37 cellular contexts compared by ENCODE assay signal in genomic region chr7:138857728-138858127, GRCh38. TPM values are rescaled to one million over a fixed set of nuclear protein-coding genes. Genes with fewer than 3 reads are reported as not detected.
"Had no signal": no experiment of that assay in that cellular context is flagged by ENCODE, and none has a peak within 500 bp of the region (broad histone marks: within the 10 kb centered on the region; RNA-seq: fewer than 3 reads in every experiment).

No MANE protein-coding gene starts in this region.

- H3K9me3 ChIP-seq: adrenal gland, ascending aorta, breast epithelium had no signal

- H3K4me1 ChIP-seq: adrenal gland, ascending aorta, body of pancreas, breast epithelium had no signal

- FAIRE-seq: astrocyte, bronchial epithelial cell had no signal

- DNase-seq: activated effector memory CD4-positive, alpha-beta T cell treated with anti-CD3 and anti-CD28 coated beads, Interleukin-2, amount 50 U/mL, for 16 hours; activated effector memory CD4-positive, alpha-beta T cell treated with Interleukin-2 at 50 U/mL for 16 hours; activated gamma-delta T cell; activated gamma-delta T cell treated with Interleukin-2 at 50 U/mL for 16 hours; activated naive CD4-positive, alpha-beta T cell; activated naive CD4-positive, alpha-beta T cell treated with anti-CD3 and anti-CD28 coated beads for 36 hours; activated naive CD4-positive, alpha-beta T cell treated with anti-CD3 and anti-CD28 coated beads, Interleukin-2, amount 10 ng/mL, durations not matched to agents 7 days and 5 days; activated naive CD4-positive, alpha-beta T cell treated with anti-CD3 and anti-CD28 coated beads, Interleukin-2, amount 50 U/mL, for 16 hours; activated naive CD4-positive, alpha-beta T cell treated with Interleukin-2 at 50 U/mL for 16 hours; activated naive CD8-positive, alpha-beta T cell treated with anti-CD3 and anti-CD28 coated beads for 36 hours; activated naive CD8-positive, alpha-beta T cell treated with anti-CD3 and anti-CD28 coated beads, Interleukin-2, amount 10 ng/mL, durations not matched to agents 7 days and 5 days; activated naive CD8-positive, alpha-beta T cell treated with anti-CD3 and anti-CD28 coated beads, Interleukin-2, amount 50 U/mL, for 24 hours; activated T-cell treated with anti-CD3 and anti-CD28 coated beads, Interleukin-2, amount 50 U/mL, for 24 hours; activated T-cell treated with anti-CD3 and anti-CD28 coated beads, Interleukin-2, amount 50 U/mL, for 4 hours; activated T-cell treated with anti-CD3 and anti-CD28 coated beads, Interleukin-2, amount 50 U/mL, for 48 hours; activated T-cell treated with anti-CD3 and anti-CD28 coated beads, Interleukin-2, amount 50 U/mL, for 72 hours; adrenal gland; amniotic stem cell; amygdala; aorta; body of pancreas; brain microvascular endothelial cell; caudate nucleus; central memory CD4-positive, alpha-beta T cell; cerebellar nuclear complex had no signal

- H3K36me3 ChIP-seq: adrenal gland, ascending aorta, brain microvascular endothelial cell, breast epithelium had no signal

- H3K27ac ChIP-seq: adrenal gland, ascending aorta, body of pancreas, brain microvascular endothelial cell, breast epithelium, cardiac muscle cell had no signal

- ATAC-seq: activated naive CD4-positive, alpha-beta T cell treated with anti-CD3 and anti-CD28 coated beads, Interleukin-2, amount 50 U/mL, for 72 hours; activated naive CD8-positive, alpha-beta T cell treated with anti-CD3 and anti-CD28 coated beads, Interleukin-2, amount 50 U/mL, for 24 hours; activated T-cell treated with anti-CD3 and anti-CD28 coated beads, Interleukin-2, amount 50 U/mL, for 4 hours; activated T-cell treated with anti-CD3 and anti-CD28 coated beads, Interleukin-2, amount 50 U/mL, for 72 hours; activated T-helper 17 cell treated with anti-CD3 and anti-CD28 coated beads, Interleukin-2, amount 50 U/mL, for 72 hours; body of pancreas had no signal

- H3K27me3 ChIP-seq: adrenal gland, ascending aorta, body of pancreas, brain microvascular endothelial cell, breast epithelium, cardiac muscle cell had no signal

- H3K4me3 ChIP-seq: adrenal gland, ascending aorta, body of pancreas, breast epithelium, cardiac muscle cell had no signal

RNA-seq across cellular contexts. Expression of gene ATP6V0A4, which starts 59.7 kb away (rescaled TPM):
- total RNA-seq: activated naive CD4-positive, alpha-beta T cell treated with anti-CD3 and anti-CD28 coated beads for 36 hours; activated naive CD8-positive, alpha-beta T cell treated with anti-CD3 and anti-CD28 coated beads for 36 hours; activated naive CD8-positive, alpha-beta T cell treated with anti-CD3 and anti-CD28 coated beads, Interleukin-2, amount 10 ng/mL, durations not matched to agents 7 days and 5 days; activated T-cell treated with anti-CD3 and anti-CD28 coated beads, Interleukin-2, amount 50 U/mL, for 4 hours; activated T-helper 1 cell treated with anti-CD3 and anti-CD28 coated beads, Interleukin-12 subunit alpha, Interleukin-12 subunit beta, Interleukin-2, Interleukin-4 antibody, amounts not matched to agents 30 ng/mL and 10 ng/mL and 1 ng/mL, durations not matched to agents 14 hours and 24 hours and 36 hours; activated T-helper 2 cell treated with anti-CD3 and anti-CD28 coated beads, Interferon-gamma antibody, Interleukin-2, Interleukin-4, amounts not matched to agents 10 μg/mL and 5 μg/mL and 100 μg/mL, durations not matched to agents 14 hours and 24 hours and 36 hours; adrenal gland; aorta; ascending aorta; body of pancreas; bronchial epithelial cell; cardiac muscle cell; cardiac septum had no signal
- polyA plus RNA-seq: adrenal gland, aorta, cardiac muscle cell had no signal

RNA-seq across cellular contexts. Expression of gene TMEM213, which starts 59.9 kb away (rescaled TPM):
- total RNA-seq: activated naive CD4-positive, alpha-beta T cell treated with anti-CD3 and anti-CD28 coated beads for 36 hours; activated naive CD8-positive, alpha-beta T cell treated with anti-CD3 and anti-CD28 coated beads for 36 hours; activated naive CD8-positive, alpha-beta T cell treated with anti-CD3 and anti-CD28 coated beads, Interleukin-2, amount 10 ng/mL, durations not matched to agents 7 days and 5 days; activated T-cell treated with anti-CD3 and anti-CD28 coated beads, Interleukin-2, amount 50 U/mL, for 4 hours; activated T-helper 2 cell treated with anti-CD3 and anti-CD28 coated beads, Interferon-gamma antibody, Interleukin-2, Interleukin-4, amounts not matched to agents 10 μg/mL and 5 μg/mL and 100 μg/mL, durations not matched to agents 14 hours and 24 hours and 36 hours; adrenal gland; aorta; ascending aorta; astrocyte; body of pancreas; bronchial epithelial cell; cardiac muscle cell; cardiac septum; cerebellum; chondrocyte had no signal
- polyA plus RNA-seq: adrenal gland, aorta, cardiac muscle cell had no signal
